Comparison of ENCODE assay signal across 15 cellular contexts in the genomic region with DNA sequence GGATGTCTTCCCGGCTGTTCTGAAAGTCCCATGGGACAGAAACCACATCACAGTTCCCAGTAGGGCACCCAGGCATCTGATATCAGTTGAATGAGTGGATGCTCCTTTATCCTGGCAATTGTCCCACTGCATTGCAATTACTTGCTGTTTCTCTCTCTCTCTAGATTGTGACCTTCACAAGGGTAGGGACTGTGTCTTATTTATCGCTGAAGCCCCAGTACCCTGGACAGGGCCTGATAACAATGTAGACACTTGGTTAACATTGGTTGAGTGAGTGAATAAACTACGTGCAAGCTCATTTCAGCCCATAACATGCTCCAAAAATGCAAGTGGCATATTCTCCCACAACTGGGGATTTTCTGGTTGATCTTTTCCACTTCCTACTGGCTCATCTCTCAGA.
DNase-seq lines count a peak whose midpoint lies in the region; ATAC-seq and TF ChIP-seq lines count a peak whose summit lies in the region.
"Had no signal": no experiment of that assay in that cellular context is flagged by ENCODE, and none has a peak within 500 bp of the region (broad histone marks: within the 10 kb centered on the region; RNA-seq: fewer than 3 reads in every experiment).

No MANE protein-coding gene starts in this region.

- H3K9me3 Mint-ChIP-seq in GM23338, result no peaks in the 10 kb centered on the region
- H3K9me3 Mint-ChIP-seq: CD4-positive, alpha-beta memory T cell; IgD-negative memory B cell had no signal

- no peaks in the 10 kb centered on the region for H3K36me3 Mint-ChIP-seq in GM23338 (ENCODE audit: low read depth)
- H3K36me3 Mint-ChIP-seq: CD4-positive, alpha-beta memory T cell; IgD-negative memory B cell had no signal

- H3K36me3 ChIP-seq in SK-N-SH (replicated peaks in 1 of 2; ENCODE audit: control insufficient read depth in 1 of 2, insufficient read depth in 2 of 2, low read length in 1 of 2), result peaks cover 11 to 51% of the 10 kb centered on the region in 2 experiments
- H3K36me3 ChIP-seq in GM23338 (ENCODE audit: insufficient read depth), result no peaks in the 10 kb centered on the region
- H3K36me3 ChIP-seq in testis (ENCODE audit: low read depth, missing control alignments), result no peaks in the 10 kb centered on the region

- TF ChIP-seq CTCF in SK-N-SH (IDR thresholded peaks at IDR 0.05) (no peak), GM23338 (conservative IDR thresholded peaks at IDR 0.05; ENCODE audit: low read depth in 2 of 2) (no peak), testis (IDR thresholded peaks at IDR 0.05) (no peak)

- POLR2A ChIA-PET in SK-N-SH (lab: Yijun Ruan, JAX), result no interaction called here

- no peaks in the 10 kb centered on the region for H3K9me2 ChIP-seq in SK-N-SH
- no peaks in the 10 kb centered on the region for H3K9me2 ChIP-seq in GM23338 (ENCODE audit: insufficient read depth)

- no peak for TF ChIP-seq POLR2A in testis (IDR thresholded peaks at IDR 0.05)

- intact Hi-C loops in testis (cut with DNase I; ENCODE audit: low total_unique reads), result no loop called here

- no peaks in the 10 kb centered on the region for H3F3A ChIP-seq in SK-N-SH (replicated peaks; ENCODE audit: insufficient read depth)
- H3F3A ChIP-seq in GM23338 (replicated peaks; ENCODE audit: low read depth), result no peaks in the 10 kb centered on the region

- TF ChIP-seq EP300 in SK-N-SH (IDR thresholded peaks at IDR 0.05; ENCODE audit: borderline replicate concordance in 1 of 2, low read depth in 1 of 2, low read length in 1 of 2), result no peak

- ATAC-seq in SK-N-SH treated with all-trans-retinoic acid at 6 μM for 48 hours (no peak), GM23338 (no peak), GM21360 (IDR thresholded peaks at IDR 0.05; ENCODE audit: unreplicated experiment) (no peak)

- H3K4me1 Mint-ChIP-seq in GM23338, result no peaks in the 10 kb centered on the region
- H3K4me1 Mint-ChIP-seq: CD4-positive, alpha-beta memory T cell; IgD-negative memory B cell had no signal

- no peak for DNase-seq in SK-N-SH
- DNase-seq in GM23338 (ENCODE audit: low spot score), result no peak
- peak; percentile 51 for DNase-seq in testis
- no peak for DNase-seq in DMS153 treated with DMSO at 0.1 percent for 48 hours (lab: John Stamatoyannopoulos, UW; ENCODE audit: unreplicated experiment)
- DNase-seq in stimulated activated CD4-positive, alpha-beta T cell treated with anti-CD3 and anti-CD28 coated beads, Interleukin-1b, Interleukin-23, amount 100 ng/mL, for 48 hours, result no peak
- DNase-seq: AML-193; CD4-positive, alpha-beta memory T cell; DND-41; GDM1 had no signal

- H3K27me3 ChIP-seq in SK-N-SH (ENCODE audit: insufficient read depth) (no peaks in the 10 kb centered on the region), GM23338 (ENCODE audit: insufficient read depth) (no peaks in the 10 kb centered on the region), testis (no peaks in the 10 kb centered on the region)

- no peaks in the 10 kb centered on the region for H3K9me3 ChIP-seq in SK-N-SH
- no peaks in the 10 kb centered on the region for H3K9me3 ChIP-seq in testis

- no peak overlapping the region for H3K4me3 Mint-ChIP-seq in GM23338
- H3K4me3 Mint-ChIP-seq: CD4-positive, alpha-beta memory T cell; IgD-negative memory B cell had no signal

- no peak overlapping the region for H3K9ac ChIP-seq in SK-N-SH

- CTCF ChIA-PET in SK-N-SH (lab: Yijun Ruan, JAX), result interaction anchor here (1.4 to 1.7 kb wide), 2 partner anchors 12 to 23 kb away, joined by 3 to 6 read pairs; no protein-coding TSS in a partner anchor

- no peak overlapping the region for H2AFZ ChIP-seq in SK-N-SH (ENCODE audit: low read depth)
- no peak overlapping the region for H2AFZ ChIP-seq in GM23338

- H3K4me2 ChIP-seq in SK-N-SH (no peak overlapping the region), GM23338 (no peak overlapping the region)

- peaks cover 0 to 9% of the 10 kb centered on the region in 2 experiments; a peak in 2 of 4 replicates for H3K4me1 ChIP-seq in SK-N-SH (ENCODE audit: control insufficient read depth in 1 of 2, insufficient read depth in 2 of 2, low read depth in 1 of 2, low read length in 1 of 2)
- no peaks in the 10 kb centered on the region for H3K4me1 ChIP-seq in GM23338 (ENCODE audit: insufficient read depth)
- H3K4me1 ChIP-seq in testis, result peaks cover 4% of the 10 kb centered on the region

- H3K27ac ChIP-seq in SK-N-SH (ENCODE audit: low read depth in 2 of 2, low read length in 1 of 2), result no peak overlapping the region
- H3K27ac ChIP-seq in GM23338 (ENCODE audit: low read depth), result no peak overlapping the region
- H3K27ac ChIP-seq in testis, result no peak overlapping the region
- H3K27ac ChIP-seq: 22Rv1, C4-2B had no signal

- H3K4me3 ChIP-seq in SK-N-SH (ENCODE audit: low read depth in 2 of 2, low read length in 1 of 2) (no peak overlapping the region), GM23338 (no peak overlapping the region), testis (no peak overlapping the region)

- H4K20me1 ChIP-seq in SK-N-SH (ENCODE audit: insufficient read depth) (no peaks in the 10 kb centered on the region), GM23338 (replicated peaks; ENCODE audit: insufficient read depth) (no peaks in the 10 kb centered on the region)

- no peaks in the 10 kb centered on the region for H3K79me2 ChIP-seq in SK-N-SH (ENCODE audit: insufficient read depth)
- H3K79me2 ChIP-seq in GM23338 (replicated peaks; ENCODE audit: insufficient read depth), result no peaks in the 10 kb centered on the region

- peaks cover 6% of the 10 kb centered on the region for H3K27me3 Mint-ChIP-seq in GM23338 (ENCODE audit: insufficient read depth, low read depth, poor library complexity)

- TF ChIP-seq RAD21 in SK-N-SH (IDR thresholded peaks at IDR 0.05; ENCODE audit: low read length), result no peak

- 89% methylated on average over 2 of the region's 3 CpGs for WGBS in SK-N-SH (ENCODE audit: low lambda C conversion rate)
- WGBS in testis, 2 donors, result 59 to 60% methylated on average over 3 of the region's 3 CpGs

- no peak overlapping the region for H3K27ac Mint-ChIP-seq in GM23338
- H3K27ac Mint-ChIP-seq: CD4-positive, alpha-beta memory T cell; IgD-negative memory B cell had no signal

TF ChIP-seq in SK-N-SH, 30 proteins besides CTCF, POLR2A, EP300 and RAD21 (continues in another document):
- no peak for TF ChIP-seq EZH2phosphoT487 (IDR thresholded peaks at IDR 0.05; ENCODE audit: borderline replicate concordance, low read depth)

TF ChIP-seq in SK-N-SH treated with all-trans-retinoic acid at 6 μM for 48 hours, 23 proteins besides CTCF, POLR2A, EP300 and RAD21:
- TF ChIP-seq PATZ1 (CRISPR knock-in tag; IDR thresholded peaks at IDR 0.05; ENCODE audit: borderline replicate concordance), result no peak
TF ChIP-seq in SK-N-SH treated with all-trans-retinoic acid at 6 μM for 48 hours: peak in this region for 0.

TF ChIP-seq in GM23338, 12 proteins besides CTCF, POLR2A, EP300 and RAD21:
- TF ChIP-seq, protein P1, sequence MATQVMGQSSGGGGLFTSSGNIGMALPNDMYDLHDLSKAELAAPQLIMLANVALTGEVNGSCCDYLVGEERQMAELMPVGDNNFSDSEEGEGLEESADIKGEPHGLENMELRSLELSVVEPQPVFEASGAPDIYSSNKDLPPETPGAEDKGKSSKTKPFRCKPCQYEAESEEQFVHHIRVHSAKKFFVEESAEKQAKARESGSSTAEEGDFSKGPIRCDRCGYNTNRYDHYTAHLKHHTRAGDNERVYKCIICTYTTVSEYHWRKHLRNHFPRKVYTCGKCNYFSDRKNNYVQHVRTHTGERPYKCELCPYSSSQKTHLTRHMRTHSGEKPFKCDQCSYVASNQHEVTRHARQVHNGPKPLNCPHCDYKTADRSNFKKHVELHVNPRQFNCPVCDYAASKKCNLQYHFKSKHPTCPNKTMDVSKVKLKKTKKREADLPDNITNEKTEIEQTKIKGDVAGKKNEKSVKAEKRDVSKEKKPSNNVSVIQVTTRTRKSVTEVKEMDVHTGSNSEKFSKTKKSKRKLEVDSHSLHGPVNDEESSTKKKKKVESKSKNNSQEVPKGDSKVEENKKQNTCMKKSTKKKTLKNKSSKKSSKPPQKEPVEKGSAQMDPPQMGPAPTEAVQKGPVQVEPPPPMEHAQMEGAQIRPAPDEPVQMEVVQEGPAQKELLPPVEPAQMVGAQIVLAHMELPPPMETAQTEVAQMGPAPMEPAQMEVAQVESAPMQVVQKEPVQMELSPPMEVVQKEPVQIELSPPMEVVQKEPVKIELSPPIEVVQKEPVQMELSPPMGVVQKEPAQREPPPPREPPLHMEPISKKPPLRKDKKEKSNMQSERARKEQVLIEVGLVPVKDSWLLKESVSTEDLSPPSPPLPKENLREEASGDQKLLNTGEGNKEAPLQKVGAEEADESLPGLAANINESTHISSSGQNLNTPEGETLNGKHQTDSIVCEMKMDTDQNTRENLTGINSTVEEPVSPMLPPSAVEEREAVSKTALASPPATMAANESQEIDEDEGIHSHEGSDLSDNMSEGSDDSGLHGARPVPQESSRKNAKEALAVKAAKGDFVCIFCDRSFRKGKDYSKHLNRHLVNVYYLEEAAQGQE (IDR thresholded peaks at IDR 0.05; ENCODE audit: unreplicated experiment), result peak; percentile 60
- no peak for TF ChIP-seq NANOG (IDR thresholded peaks at IDR 0.05; ENCODE audit: borderline replicate concordance)
TF ChIP-seq in GM23338: peak in this region for 1.

TF ChIP-seq in PFSK-1, 5 proteins besides CTCF, POLR2A, EP300 and RAD21 (continues in another document):
- TF ChIP-seq FOXP2 (optimal IDR thresholded peaks at IDR 0.05; ENCODE audit: borderline replicate concordance, extremely low read depth, extremely low read length, insufficient read depth), result no peak
